Comparison of ENCODE assay signal across 8 cellular contexts in genomic region chr7:5594616-5595544, GRCh38. TPM values are rescaled to one million over a fixed set of nuclear protein-coding genes. Genes with fewer than 3 reads are reported as not detected.
DNase-seq lines count a peak whose midpoint lies in the region; ATAC-seq, FAIRE-seq and TF ChIP-seq lines count a peak whose summit lies in the region.

No MANE protein-coding gene starts in this region.

- H3K9me3 ChIP-seq in keratinocyte (ENCODE audit: control insufficient read depth, low read depth, low read length) = no peaks in the 10 kb centered on the region
- no peaks in the 10 kb centered on the region for H3K9me3 ChIP-seq in stomach smooth muscle (ENCODE audit: control insufficient read depth in 2 of 2, low read length in 2 of 2)

- no peak overlapping the region for H2AFZ ChIP-seq in keratinocyte (ENCODE audit: control insufficient read depth, low read length)

- peak overlapping the region; percentile 90 for H3K4me2 ChIP-seq in keratinocyte (ENCODE audit: control insufficient read depth, extremely low read depth, insufficient read depth, low read depth, low read length)

- DNase-seq in NCI-H524 (lab: John Stamatoyannopoulos, UW) (peak; percentile 20 to 44), NCI-H524 treated with DMSO at 0.1 percent for 48 hours (lab: John Stamatoyannopoulos, UW) (no peak), NCI-H1092 treated with DMSO at 0.1 percent for 48 hours (lab: John Stamatoyannopoulos, UW) (peak; percentile 60), astrocyte of the cerebellum (ENCODE audit: low read depth) (no peak), keratinocyte (ENCODE audit: low read depth, low spot score) (no peak), left lobe of liver (ENCODE audit: low spot score) (no peak)
- DNase-seq in activated CD4-positive, CD25-positive, alpha-beta regulatory T cell (lab: John Stamatoyannopoulos, UW) = no peak

- no peak for ATAC-seq in left lobe of liver

- peaks cover 70% of the 10 kb centered on the region for H3K79me2 ChIP-seq in keratinocyte (ENCODE audit: control insufficient read depth, insufficient read depth, low read length)

- in situ Hi-C loops in astrocyte of the cerebellum (cut with HindIII; ENCODE audit: low sequenced_read_pairs) = loop anchor here (5.0 kb wide), 1 partner anchor 72 kb away; no protein-coding TSS in a partner anchor

- H3K4me3 ChIP-seq in astrocyte of the cerebellum (ENCODE audit: low read depth, low read length) (peak overlapping the region; percentile 83), keratinocyte (ENCODE audit: control insufficient read depth in 2 of 3, extremely low read depth in 1 of 3, insufficient read depth in 2 of 3, low read depth in 1 of 3, low read length in 3 of 3) (peak overlapping the region; percentile 86 to 91 (median 90)), stomach smooth muscle (ENCODE audit: low read length in 2 of 2) (peak overlapping the region; percentile 45 to 74)

- H3K27me3 ChIP-seq in keratinocyte (ENCODE audit: control insufficient read depth, extremely low read depth, insufficient read depth, low read length) (no peaks in the 10 kb centered on the region), stomach smooth muscle (ENCODE audit: control insufficient read depth in 1 of 2, insufficient read depth in 2 of 2, low read length in 2 of 2) (peaks cover 10 to 30% of the 10 kb centered on the region in 2 donors)

- no peaks in the 10 kb centered on the region for H3K9me1 ChIP-seq in keratinocyte (ENCODE audit: control insufficient read depth, extremely low read depth, insufficient read depth, low read length)

- H3K9ac ChIP-seq in keratinocyte (ENCODE audit: control insufficient read depth, extremely low read depth, insufficient read depth, low read length) (peak overlapping the region; percentile 86), stomach smooth muscle (ENCODE audit: low read length in 2 of 2) (peak overlapping the region in 1 of 2 donors; percentile 27)

- H3K4me1 ChIP-seq in keratinocyte (ENCODE audit: control insufficient read depth, extremely low read depth, insufficient read depth, low read length) (peaks cover 45% of the 10 kb centered on the region), stomach smooth muscle (ENCODE audit: control insufficient read depth, insufficient read depth, low read length) (peaks cover 44% of the 10 kb centered on the region)

- H4K20me1 ChIP-seq in keratinocyte (ENCODE audit: control insufficient read depth, extremely low read depth, insufficient read depth, low read length) = peaks cover 12% of the 10 kb centered on the region

- TF ChIP-seq CTCF in astrocyte of the cerebellum (IDR thresholded peaks at IDR 0.05; ENCODE audit: low read depth, low read length, missing control alignments) (no peak), keratinocyte (optimal IDR thresholded peaks at IDR 0.05 in 1 of 3, IDR thresholded peaks at IDR 0.05 in 1 of 3, conservative IDR thresholded peaks at IDR 0.05 in 1 of 3; ENCODE audit: extremely low read depth in 1 of 3, insufficient read depth in 2 of 3, low read length in 3 of 3) (no peak)

- peaks cover 7 to 21% of the 10 kb centered on the region in 2 experiments for H3K36me3 ChIP-seq in keratinocyte (ENCODE audit: control insufficient read depth in 2 of 2, extremely low read depth in 1 of 2, insufficient read depth in 2 of 2, low read length in 2 of 2)
- H3K36me3 ChIP-seq in stomach smooth muscle (ENCODE audit: control insufficient read depth in 2 of 2, insufficient read depth in 2 of 2, low read length in 2 of 2) = no peaks in the 10 kb centered on the region

- no peak for FAIRE-seq in keratinocyte (lab: Jason Lieb, UNC)

- dilution Hi-C loops in keratinocyte (cut with MboI; ENCODE audit: extremely low pct_ligation_motif_present, low sequenced_read_pairs) = no loop called here

- H3K27ac ChIP-seq in keratinocyte (ENCODE audit: control insufficient read depth, insufficient read depth, low read length) (peak overlapping the region; percentile 89), stomach smooth muscle (ENCODE audit: low read length) (peak overlapping the region; percentile 18)

RNA-seq across cellular contexts. Expression of gene FSCN1, which starts 2.3 kb away (rescaled TPM):
- polyA plus RNA-seq in keratinocyte = 133 to 291 TPM (median 149 TPM) in 3 replicates
- 120 TPM for polyA plus RNA-seq in keratinocyte (2011; ENCODE audit: low read depth)
- polyA plus RNA-seq in keratinocyte (2011; cell fraction: cytosol; rRNA removed) = 92.2 and 328 TPM in 2 replicates
- 106 and 176 TPM in 2 replicates for polyA plus RNA-seq in keratinocyte (2011; cell fraction: nucleus; rRNA removed)
- 132 and 514 TPM in 2 replicates for polyA plus RNA-seq in keratinocyte (2012; ENCODE audit: low replicate concordance)
- polyA minus RNA-seq in keratinocyte = 100 to 357 TPM (median 134 TPM) in 3 replicates
- 829 TPM for polyA minus RNA-seq in keratinocyte (2011; cell fraction: cytosol; rRNA and poly(A)+ RNA removed)
- 210 and 230 TPM in 2 replicates for polyA minus RNA-seq in keratinocyte (2011; cell fraction: nucleus; rRNA and poly(A)+ RNA removed)
- total RNA-seq in left lobe of liver = 13.9 TPM

Comparison
In these comparisons a context has a peak if more than half of its experiments do, and no peak if none do; other contexts are left out.
1. DNase-seq: peak in NCI-H524 (2 of 2) and NCI-H1092 treated with DMSO at 0.1 percent for 48 hours (single experiment); none in NCI-H524 treated with DMSO at 0.1 percent for 48 hours (single experiment), astrocyte of the cerebellum (single experiment), keratinocyte (single experiment), left lobe of liver (single experiment) and activated CD4-positive, CD25-positive, alpha-beta regulatory T cell (0 of 4).
2. Peak in every context shown above with its lines, with median percentiles within 50 percentile points of each other: H3K4me3 ChIP-seq.